Comparison of ENCODE assay signal across 1 cellular context in genomic region chr16:57509231-57509923, GRCh38.
TF ChIP-seq lines count a peak whose summit lies in the region.

No MANE protein-coding gene starts in this region.

TF ChIP-seq in HCT116, 20 proteins besides CTCF, POLR2A, EP300 and RAD21 (continued from another document):
- no peak for TF ChIP-seq POLR2AphosphoS5 (IDR thresholded peaks at IDR 0.05; ENCODE audit: low read depth, low read length)
- TF ChIP-seq EZH2 (IDR thresholded peaks at IDR 0.05): no peak
- TF ChIP-seq MAX (IDR thresholded peaks at IDR 0.05): no peak
- no peak for TF ChIP-seq SIN3A (IDR thresholded peaks at IDR 0.05; ENCODE audit: low read depth)
- no peak for TF ChIP-seq SP1 (IDR thresholded peaks at IDR 0.05; ENCODE audit: low read depth)
- no peak for TF ChIP-seq CBX3 (IDR thresholded peaks at IDR 0.05; ENCODE audit: low read depth)
- TF ChIP-seq FOSL1 (IDR thresholded peaks at IDR 0.05; ENCODE audit: low read depth): no peak
- TF ChIP-seq REST (IDR thresholded peaks at IDR 0.05; ENCODE audit: low read depth): no peak
- TF ChIP-seq JUND (IDR thresholded peaks at IDR 0.05): no peak
- no peak for TF ChIP-seq EZH2phosphoT487 (IDR thresholded peaks at IDR 0.05; ENCODE audit: borderline replicate concordance)
- TF ChIP-seq ELF1 (IDR thresholded peaks at IDR 0.05; ENCODE audit: borderline replicate concordance, low read depth): no peak
- TF ChIP-seq ZBTB33 (IDR thresholded peaks at IDR 0.05; ENCODE audit: extremely low read depth, insufficient replicate concordance, low read length): no peak
- TF ChIP-seq ZNF274 (IDR thresholded peaks at IDR 0.05; ENCODE audit: low read depth, low read length): no peak
